ENCODE assay signal across 24 cellular contexts in the genomic region with DNA sequence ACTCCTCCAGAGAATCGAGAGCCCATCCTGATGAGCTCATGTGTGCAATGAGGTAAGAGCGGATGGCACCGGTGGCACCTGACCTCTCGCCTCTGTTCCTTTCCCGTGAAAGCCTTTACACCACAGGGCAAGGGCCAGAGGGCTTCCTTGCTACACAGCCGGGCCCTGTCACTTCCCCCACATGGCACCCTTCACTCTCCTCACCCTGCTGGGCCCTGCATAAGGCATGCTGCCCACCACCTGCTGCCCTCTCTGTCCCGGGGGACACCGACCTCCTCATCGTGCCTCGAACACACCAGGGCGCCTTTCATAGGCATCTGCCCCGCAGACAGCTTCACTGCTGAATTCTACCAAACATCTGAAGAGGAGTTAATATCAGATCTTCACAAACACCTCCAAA.
"Had no signal": no experiment of that assay in that cellular context is flagged by ENCODE, and none has a peak within 500 bp of the region (broad histone marks: within the 10 kb centered on the region; RNA-seq: fewer than 3 reads in every experiment).

No MANE protein-coding gene starts in this region.

- H3K4me3 ChIP-seq: dorsolateral prefrontal cortex, esophagus muscularis mucosa, gastroesophageal sphincter, heart left ventricle, hepatocyte, lung, pancreas, right lobe of liver, stomach, thyroid gland, vagina had no signal

- H3K36me3 ChIP-seq: esophagus muscularis mucosa, gastroesophageal sphincter, heart left ventricle, neutrophil, pancreas, right lobe of liver, stomach, thyroid gland, vagina had no signal

- ATAC-seq: gastroesophageal sphincter, heart left ventricle, left lobe of liver, pancreas, right lobe of liver had no signal

- H3K4me1 ChIP-seq: foreskin keratinocyte, gastroesophageal sphincter, heart left ventricle, pancreas, right lobe of liver, stomach, thyroid gland, vagina had no signal

- H3K4me3 Mint-ChIP-seq: memory B cell, naive B cell, nephron progenitor cell had no signal

- H3K4me1 Mint-ChIP-seq: memory B cell, naive B cell had no signal

- H3K36me3 Mint-ChIP-seq: memory B cell, naive B cell had no signal

- H3K9me3 ChIP-seq: esophagus muscularis mucosa, gastroesophageal sphincter, neutrophil, pancreas, right lobe of liver, stomach, thyroid gland, vagina had no signal

- H3K27ac Mint-ChIP-seq: memory B cell, naive B cell, nephron progenitor cell had no signal

- DNase-seq: dorsolateral prefrontal cortex; effector CD4-positive, alpha-beta T cell; foreskin keratinocyte; heart left ventricle; kidney; naive B cell; nephron progenitor cell; pancreas; right lobe of liver; small intestine; stimulated activated CD4-positive, alpha-beta T cell treated with anti-CD3 and anti-CD28 coated beads, Interleukin-15, amount 100 ng/mL, for 24 hours; stimulated activated CD4-positive, alpha-beta T cell treated with anti-CD3 and anti-CD28 coated beads, Interleukin-2, amount 100 ng/mL, for 48 hours; stimulated activated naive CD4-positive, alpha-beta T cell treated with Interleukin-2 at 50 U/mL for 16 hours; stomach; thyroid gland; trophoblast cell had no signal

- H3K9me3 Mint-ChIP-seq: memory B cell had no signal

- H3K27me3 ChIP-seq: foreskin keratinocyte, pancreas, thyroid gland, vagina had no signal

- H3K27ac ChIP-seq: dorsolateral prefrontal cortex, esophagus muscularis mucosa, foreskin keratinocyte, gastroesophageal sphincter, heart left ventricle, hepatocyte, neutrophil, pancreas, right lobe of liver, stomach, thyroid gland, vagina had no signal
